Comparison of ENCODE assay signal across 11 cellular contexts in genomic region chr1:96416111-96416595, GRCh38.
DNase-seq lines count a peak whose midpoint lies in the region; ATAC-seq and TF ChIP-seq lines count a peak whose summit lies in the region.
"Had no signal": no experiment of that assay in that cellular context is flagged by ENCODE, and none has a peak within 500 bp of the region (broad histone marks: within the 10 kb centered on the region; RNA-seq: fewer than 3 reads in every experiment).

No MANE protein-coding gene starts in this region.

- TF ChIP-seq CTCF in choroid plexus epithelial cell (conservative IDR thresholded peaks at IDR 0.05; ENCODE audit: low read depth, low read length): no peak

- H3K4me3 Mint-ChIP-seq in activated CD8-positive, alpha-beta T cell treated with anti-CD3 and anti-CD28 coated beads, Interleukin-2, amount 10 ng/mL, durations not matched to agents 7 days and 5 days: no peak overlapping the region
- H3K4me3 Mint-ChIP-seq: central memory CD8-positive, alpha-beta T cell; natural killer cell treated with Interleukin-12 subunit alpha and Interleukin-12 subunit beta and Interleukin-15 and Interleukin-18, amount 100 ng/mL, for 72 hours; T-helper 1 cell treated with Interleukin-12 subunit alpha and Interleukin-12 subunit beta and Interleukin-4 antibody, amounts not matched to agents 30 μg/mL and 1 μg/mL, for 36 hours had no signal

- H3K9me3 Mint-ChIP-seq in activated CD8-positive, alpha-beta T cell treated with anti-CD3 and anti-CD28 coated beads, Interleukin-2, amount 10 ng/mL, durations not matched to agents 7 days and 5 days (ENCODE audit: insufficient read depth): no peaks in the 10 kb centered on the region
- H3K9me3 Mint-ChIP-seq: T-helper 1 cell treated with Interleukin-12 subunit alpha and Interleukin-12 subunit beta and Interleukin-4 antibody, amounts not matched to agents 30 μg/mL and 1 μg/mL, for 36 hours had no signal

- CTCF ChIA-PET in activated CD8-positive, alpha-beta T cell treated with anti-CD3 and anti-CD28 coated beads, Interleukin-2, amount 10 ng/mL, durations not matched to agents 7 days and 5 days (lab: Charles Lee): no interaction called here

- ATAC-seq in GM21723 (IDR thresholded peaks at IDR 0.05; ENCODE audit: unreplicated experiment): no peak
- ATAC-seq in activated CD8-positive, alpha-beta T cell treated with anti-CD3 and anti-CD28 coated beads, Interleukin-2, amount 10 ng/mL, durations not matched to agents 7 days and 5 days: no peak
- ATAC-seq: natural killer cell treated with Interleukin-12 subunit alpha and Interleukin-12 subunit beta and Interleukin-15 and Interleukin-18, amount 100 ng/mL, for 72 hours had no signal

- H3K27ac Mint-ChIP-seq in activated CD8-positive, alpha-beta T cell treated with anti-CD3 and anti-CD28 coated beads, Interleukin-2, amount 10 ng/mL, durations not matched to agents 7 days and 5 days: no peak overlapping the region
- H3K27ac Mint-ChIP-seq: natural killer cell treated with Interleukin-12 subunit alpha and Interleukin-12 subunit beta and Interleukin-15 and Interleukin-18, amount 100 ng/mL, for 72 hours; T-helper 1 cell treated with Interleukin-12 subunit alpha and Interleukin-12 subunit beta and Interleukin-4 antibody, amounts not matched to agents 30 μg/mL and 1 μg/mL, for 36 hours had no signal

- POLR2A ChIA-PET in activated CD8-positive, alpha-beta T cell treated with anti-CD3 and anti-CD28 coated beads, Interleukin-2, amount 10 ng/mL, durations not matched to agents 7 days and 5 days (lab: Charles Lee): no interaction called here

- H3K36me3 Mint-ChIP-seq in activated CD8-positive, alpha-beta T cell treated with anti-CD3 and anti-CD28 coated beads, Interleukin-2, amount 10 ng/mL, durations not matched to agents 7 days and 5 days (ENCODE audit: low read depth): no peaks in the 10 kb centered on the region
- H3K36me3 Mint-ChIP-seq: natural killer cell treated with Interleukin-12 subunit alpha and Interleukin-12 subunit beta and Interleukin-15 and Interleukin-18, amount 100 ng/mL, for 72 hours had no signal

- H3K4me1 Mint-ChIP-seq in activated CD8-positive, alpha-beta T cell treated with anti-CD3 and anti-CD28 coated beads, Interleukin-2, amount 10 ng/mL, durations not matched to agents 7 days and 5 days (ENCODE audit: low read depth): no peaks in the 10 kb centered on the region
- H3K4me1 Mint-ChIP-seq: central memory CD8-positive, alpha-beta T cell had no signal

- DNase-seq in DMS 273 (lab: John Stamatoyannopoulos, UW; ENCODE audit: unreplicated experiment): peak; percentile 26
- DNase-seq in DMS 273 treated with DMSO at 0.1 percent for 48 hours (lab: John Stamatoyannopoulos, UW): no peak
- DNase-seq in choroid plexus epithelial cell (ENCODE audit: low read depth): peak; percentile 88
- peak; percentile 74 for DNase-seq in kidney tubule cell (ENCODE audit: low spot score)
- peak; percentile 46 for DNase-seq in ureter (ENCODE audit: low spot score)
- no peak for DNase-seq in NCI-H187 (lab: John Stamatoyannopoulos, UW)
- DNase-seq in activated CD8-positive, alpha-beta T cell treated with anti-CD3 and anti-CD28 coated beads, Interleukin-2, amount 10 ng/mL, durations not matched to agents 7 days and 5 days: no peak

- no peak overlapping the region for H3K4me3 ChIP-seq in choroid plexus epithelial cell (ENCODE audit: low read depth, low read length)

- no peaks in the 10 kb centered on the region for H3K27me3 Mint-ChIP-seq in activated CD8-positive, alpha-beta T cell treated with anti-CD3 and anti-CD28 coated beads, Interleukin-2, amount 10 ng/mL, durations not matched to agents 7 days and 5 days (ENCODE audit: low read depth)
- H3K27me3 Mint-ChIP-seq: central memory CD8-positive, alpha-beta T cell; natural killer cell treated with Interleukin-12 subunit alpha and Interleukin-12 subunit beta and Interleukin-15 and Interleukin-18, amount 100 ng/mL, for 72 hours had no signal

Comparison
In these comparisons a context has a peak if more than half of its experiments do, and no peak if none do; other contexts are left out.
1. DNase-seq: peak in DMS 273 (single experiment), choroid plexus epithelial cell (single experiment), kidney tubule cell (single experiment) and ureter (single experiment); none in DMS 273 treated with DMSO at 0.1 percent for 48 hours (single experiment), NCI-H187 (0 of 2) and activated CD8-positive, alpha-beta T cell treated with anti-CD3 and anti-CD28 coated beads, Interleukin-2, amount 10 ng/mL, durations not matched to agents 7 days and 5 days (single experiment).